Comparison of ENCODE assay signal across 1 cellular context in the genomic region with DNA sequence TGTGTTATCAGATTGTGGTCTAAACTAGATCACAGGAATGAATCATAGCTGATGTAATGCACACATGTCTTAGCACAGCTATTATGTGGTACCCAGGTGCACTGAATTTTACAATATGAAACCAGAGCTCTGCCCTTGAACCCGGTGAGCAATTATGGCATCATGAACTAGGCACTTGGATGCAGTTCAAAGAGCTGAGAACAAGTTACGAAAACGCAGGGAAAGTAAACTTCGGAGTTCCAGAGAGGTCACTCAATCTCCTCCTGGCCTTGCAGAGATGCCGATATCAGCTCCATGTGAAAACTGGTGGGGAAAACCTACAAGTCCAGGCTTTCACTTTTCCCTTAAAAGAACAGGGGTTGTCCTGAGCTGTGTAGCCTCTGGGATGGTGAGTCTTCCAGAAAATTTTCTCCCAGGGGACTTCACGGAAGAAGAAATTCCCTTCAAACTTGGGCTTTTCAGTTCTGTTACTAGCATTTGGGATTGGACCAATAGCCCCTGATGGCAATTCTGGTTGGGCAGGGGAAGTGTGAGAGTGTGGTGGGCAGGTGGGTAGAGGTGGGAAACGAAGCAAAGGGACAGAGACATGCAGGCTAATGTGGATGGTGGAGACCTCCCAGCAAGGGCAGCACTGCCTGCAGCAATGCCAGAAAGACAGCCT.
TF ChIP-seq lines count a peak whose summit lies in the region.

No MANE protein-coding gene starts in this region.

TF ChIP-seq in HepG2, 621 proteins besides CTCF, POLR2A, EP300 and RAD21 (continued from another document and continues in another):
- TF ChIP-seq, protein P1, sequence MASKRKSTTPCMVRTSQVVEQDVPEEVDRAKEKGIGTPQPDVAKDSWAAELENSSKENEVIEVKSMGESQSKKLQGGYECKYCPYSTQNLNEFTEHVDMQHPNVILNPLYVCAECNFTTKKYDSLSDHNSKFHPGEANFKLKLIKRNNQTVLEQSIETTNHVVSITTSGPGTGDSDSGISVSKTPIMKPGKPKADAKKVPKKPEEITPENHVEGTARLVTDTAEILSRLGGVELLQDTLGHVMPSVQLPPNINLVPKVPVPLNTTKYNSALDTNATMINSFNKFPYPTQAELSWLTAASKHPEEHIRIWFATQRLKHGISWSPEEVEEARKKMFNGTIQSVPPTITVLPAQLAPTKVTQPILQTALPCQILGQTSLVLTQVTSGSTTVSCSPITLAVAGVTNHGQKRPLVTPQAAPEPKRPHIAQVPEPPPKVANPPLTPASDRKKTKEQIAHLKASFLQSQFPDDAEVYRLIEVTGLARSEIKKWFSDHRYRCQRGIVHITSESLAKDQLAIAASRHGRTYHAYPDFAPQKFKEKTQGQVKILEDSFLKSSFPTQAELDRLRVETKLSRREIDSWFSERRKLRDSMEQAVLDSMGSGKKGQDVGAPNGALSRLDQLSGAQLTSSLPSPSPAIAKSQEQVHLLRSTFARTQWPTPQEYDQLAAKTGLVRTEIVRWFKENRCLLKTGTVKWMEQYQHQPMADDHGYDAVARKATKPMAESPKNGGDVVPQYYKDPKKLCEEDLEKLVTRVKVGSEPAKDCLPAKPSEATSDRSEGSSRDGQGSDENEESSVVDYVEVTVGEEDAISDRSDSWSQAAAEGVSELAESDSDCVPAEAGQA (IDR thresholded peaks at IDR 0.05; ENCODE audit: low read depth), result peak; percentile 79; the same call in 1 of the 2 replicates
- TF ChIP-seq, protein P1 (CRISPR knock-in tag; IDR thresholded peaks at IDR 0.05; ENCODE audit: borderline replicate concordance), result no peak
- TF ChIP-seq, protein P2, sequence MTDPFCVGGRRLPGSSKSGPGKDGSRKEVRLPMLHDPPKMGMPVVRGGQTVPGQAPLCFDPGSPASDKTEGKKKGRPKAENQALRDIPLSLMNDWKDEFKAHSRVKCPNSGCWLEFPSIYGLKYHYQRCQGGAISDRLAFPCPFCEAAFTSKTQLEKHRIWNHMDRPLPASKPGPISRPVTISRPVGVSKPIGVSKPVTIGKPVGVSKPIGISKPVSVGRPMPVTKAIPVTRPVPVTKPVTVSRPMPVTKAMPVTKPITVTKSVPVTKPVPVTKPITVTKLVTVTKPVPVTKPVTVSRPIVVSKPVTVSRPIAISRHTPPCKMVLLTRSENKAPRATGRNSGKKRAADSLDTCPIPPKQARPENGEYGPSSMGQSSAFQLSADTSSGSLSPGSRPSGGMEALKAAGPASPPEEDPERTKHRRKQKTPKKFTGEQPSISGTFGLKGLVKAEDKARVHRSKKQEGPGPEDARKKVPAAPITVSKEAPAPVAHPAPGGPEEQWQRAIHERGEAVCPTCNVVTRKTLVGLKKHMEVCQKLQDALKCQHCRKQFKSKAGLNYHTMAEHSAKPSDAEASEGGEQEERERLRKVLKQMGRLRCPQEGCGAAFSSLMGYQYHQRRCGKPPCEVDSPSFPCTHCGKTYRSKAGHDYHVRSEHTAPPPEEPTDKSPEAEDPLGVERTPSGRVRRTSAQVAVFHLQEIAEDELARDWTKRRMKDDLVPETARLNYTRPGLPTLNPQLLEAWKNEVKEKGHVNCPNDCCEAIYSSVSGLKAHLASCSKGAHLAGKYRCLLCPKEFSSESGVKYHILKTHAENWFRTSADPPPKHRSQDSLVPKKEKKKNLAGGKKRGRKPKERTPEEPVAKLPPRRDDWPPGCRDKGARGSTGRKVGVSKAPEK (CRISPR knock-in tag; IDR thresholded peaks at IDR 0.05; ENCODE audit: borderline replicate concordance), result no peak
- TF ChIP-seq MIXL1 (CRISPR knock-in tag; IDR thresholded peaks at IDR 0.05) (peak; percentile 96), DPF2 (CRISPR knock-in tag; IDR thresholded peaks at IDR 0.05; ENCODE audit: borderline replicate concordance, low read depth) (peak; percentile 92), FOXA1 (IDR thresholded peaks at IDR 0.05) (no peak), FOXA1 (CRISPR knock-in tag; IDR thresholded peaks at IDR 0.05) (peak; percentile 97), HOXD1 (CRISPR knock-in tag; IDR thresholded peaks at IDR 0.05) (peak; percentile 89), HHEX (CRISPR knock-in tag; IDR thresholded peaks at IDR 0.05) (peak; percentile 96), TBX2 (CRISPR knock-in tag; IDR thresholded peaks at IDR 0.05; ENCODE audit: borderline replicate concordance) (peak; percentile 98), SIN3A (IDR thresholded peaks at IDR 0.05; ENCODE audit: borderline replicate concordance, low read depth, low read length) (peak; percentile 48; the same call in 1 of the 2 replicates), ZNF432 (CRISPR knock-in tag; IDR thresholded peaks at IDR 0.05; ENCODE audit: borderline replicate concordance) (no peak), GATAD2A (CRISPR knock-in tag; IDR thresholded peaks at IDR 0.05) (peak; percentile 100), ZNF510 (CRISPR knock-in tag; IDR thresholded peaks at IDR 0.05; ENCODE audit: low read depth) (0 out of 2 replicates have a peak, but pooled peaks have one; percentile 71), ZNF264 (CRISPR knock-in tag; IDR thresholded peaks at IDR 0.05) (peak; percentile 90), FOXK1 (CRISPR knock-in tag; IDR thresholded peaks at IDR 0.05; ENCODE audit: borderline replicate concordance, low read depth) (peak; percentile 98), ARID2 (CRISPR knock-in tag; IDR thresholded peaks at IDR 0.05; ENCODE audit: borderline replicate concordance) (no peak), ZZZ3 (CRISPR knock-in tag; IDR thresholded peaks at IDR 0.05; ENCODE audit: borderline replicate concordance) (no peak), ZNF550 (CRISPR knock-in tag; IDR thresholded peaks at IDR 0.05; ENCODE audit: borderline replicate concordance) (no peak), POLR2G (IDR thresholded peaks at IDR 0.05; ENCODE audit: low read depth, low read length) (peak; percentile 74), TMF1 (CRISPR knock-in tag; IDR thresholded peaks at IDR 0.05; ENCODE audit: low read depth) (no peak), NFYC (CRISPR knock-in tag; IDR thresholded peaks at IDR 0.05) (no peak; the same call in 1 of the 2 replicates), SNAPC2 (CRISPR knock-in tag; IDR thresholded peaks at IDR 0.05) (no peak), MIER2 (CRISPR knock-in tag; IDR thresholded peaks at IDR 0.05) (peak; percentile 84; the same call in 1 of the 2 replicates), XRCC5 (optimal IDR thresholded peaks at IDR 0.05; ENCODE audit: low read length) (peak; percentile 66), SP140L (CRISPR knock-in tag; IDR thresholded peaks at IDR 0.05; ENCODE audit: borderline replicate concordance) (peak; percentile 93; the same call in 1 of the 2 replicates), ZNF3 (CRISPR knock-in tag; IDR thresholded peaks at IDR 0.05) (0 out of 2 replicates have a peak, but pooled peaks have one; percentile 60)
- TF ChIP-seq, protein P3, sequence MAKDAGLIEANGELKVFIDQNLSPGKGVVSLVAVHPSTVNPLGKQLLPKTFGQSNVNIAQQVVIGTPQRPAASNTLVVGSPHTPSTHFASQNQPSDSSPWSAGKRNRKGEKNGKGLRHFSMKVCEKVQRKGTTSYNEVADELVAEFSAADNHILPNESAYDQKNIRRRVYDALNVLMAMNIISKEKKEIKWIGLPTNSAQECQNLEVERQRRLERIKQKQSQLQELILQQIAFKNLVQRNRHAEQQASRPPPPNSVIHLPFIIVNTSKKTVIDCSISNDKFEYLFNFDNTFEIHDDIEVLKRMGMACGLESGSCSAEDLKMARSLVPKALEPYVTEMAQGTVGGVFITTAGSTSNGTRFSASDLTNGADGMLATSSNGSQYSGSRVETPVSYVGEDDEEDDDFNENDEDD (CRISPR knock-in tag; IDR thresholded peaks at IDR 0.05; ENCODE audit: borderline replicate concordance), result no peak; the same call in 1 of the 2 replicates
- TF ChIP-seq, protein P4, sequence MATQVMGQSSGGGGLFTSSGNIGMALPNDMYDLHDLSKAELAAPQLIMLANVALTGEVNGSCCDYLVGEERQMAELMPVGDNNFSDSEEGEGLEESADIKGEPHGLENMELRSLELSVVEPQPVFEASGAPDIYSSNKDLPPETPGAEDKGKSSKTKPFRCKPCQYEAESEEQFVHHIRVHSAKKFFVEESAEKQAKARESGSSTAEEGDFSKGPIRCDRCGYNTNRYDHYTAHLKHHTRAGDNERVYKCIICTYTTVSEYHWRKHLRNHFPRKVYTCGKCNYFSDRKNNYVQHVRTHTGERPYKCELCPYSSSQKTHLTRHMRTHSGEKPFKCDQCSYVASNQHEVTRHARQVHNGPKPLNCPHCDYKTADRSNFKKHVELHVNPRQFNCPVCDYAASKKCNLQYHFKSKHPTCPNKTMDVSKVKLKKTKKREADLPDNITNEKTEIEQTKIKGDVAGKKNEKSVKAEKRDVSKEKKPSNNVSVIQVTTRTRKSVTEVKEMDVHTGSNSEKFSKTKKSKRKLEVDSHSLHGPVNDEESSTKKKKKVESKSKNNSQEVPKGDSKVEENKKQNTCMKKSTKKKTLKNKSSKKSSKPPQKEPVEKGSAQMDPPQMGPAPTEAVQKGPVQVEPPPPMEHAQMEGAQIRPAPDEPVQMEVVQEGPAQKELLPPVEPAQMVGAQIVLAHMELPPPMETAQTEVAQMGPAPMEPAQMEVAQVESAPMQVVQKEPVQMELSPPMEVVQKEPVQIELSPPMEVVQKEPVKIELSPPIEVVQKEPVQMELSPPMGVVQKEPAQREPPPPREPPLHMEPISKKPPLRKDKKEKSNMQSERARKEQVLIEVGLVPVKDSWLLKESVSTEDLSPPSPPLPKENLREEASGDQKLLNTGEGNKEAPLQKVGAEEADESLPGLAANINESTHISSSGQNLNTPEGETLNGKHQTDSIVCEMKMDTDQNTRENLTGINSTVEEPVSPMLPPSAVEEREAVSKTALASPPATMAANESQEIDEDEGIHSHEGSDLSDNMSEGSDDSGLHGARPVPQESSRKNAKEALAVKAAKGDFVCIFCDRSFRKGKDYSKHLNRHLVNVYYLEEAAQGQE (IDR thresholded peaks at IDR 0.05; ENCODE audit: borderline replicate concordance in 1 of 2, low read depth in 1 of 2, low read length in 2 of 2), result peak in 1 of 2 experiments; percentile 80; a peak in 2 of 4 replicates
- TF ChIP-seq, protein P5, sequence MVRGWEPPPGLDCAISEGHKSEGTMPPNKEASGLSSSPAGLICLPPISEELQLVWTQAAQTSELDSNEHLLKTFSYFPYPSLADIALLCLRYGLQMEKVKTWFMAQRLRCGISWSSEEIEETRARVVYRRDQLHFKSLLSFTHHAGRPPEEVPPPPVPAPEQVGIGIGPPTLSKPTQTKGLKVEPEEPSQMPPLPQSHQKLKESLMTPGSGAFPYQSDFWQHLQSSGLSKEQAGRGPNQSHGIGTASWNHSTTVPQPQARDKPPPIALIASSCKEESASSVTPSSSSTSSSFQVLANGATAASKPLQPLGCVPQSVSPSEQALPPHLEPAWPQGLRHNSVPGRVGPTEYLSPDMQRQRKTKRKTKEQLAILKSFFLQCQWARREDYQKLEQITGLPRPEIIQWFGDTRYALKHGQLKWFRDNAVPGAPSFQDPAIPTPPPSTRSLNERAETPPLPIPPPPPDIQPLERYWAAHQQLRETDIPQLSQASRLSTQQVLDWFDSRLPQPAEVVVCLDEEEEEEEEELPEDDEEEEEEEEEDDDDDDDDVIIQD (CRISPR knock-in tag; IDR thresholded peaks at IDR 0.05; ENCODE audit: low read depth), result peak; percentile 99
- TF ChIP-seq, protein P6, sequence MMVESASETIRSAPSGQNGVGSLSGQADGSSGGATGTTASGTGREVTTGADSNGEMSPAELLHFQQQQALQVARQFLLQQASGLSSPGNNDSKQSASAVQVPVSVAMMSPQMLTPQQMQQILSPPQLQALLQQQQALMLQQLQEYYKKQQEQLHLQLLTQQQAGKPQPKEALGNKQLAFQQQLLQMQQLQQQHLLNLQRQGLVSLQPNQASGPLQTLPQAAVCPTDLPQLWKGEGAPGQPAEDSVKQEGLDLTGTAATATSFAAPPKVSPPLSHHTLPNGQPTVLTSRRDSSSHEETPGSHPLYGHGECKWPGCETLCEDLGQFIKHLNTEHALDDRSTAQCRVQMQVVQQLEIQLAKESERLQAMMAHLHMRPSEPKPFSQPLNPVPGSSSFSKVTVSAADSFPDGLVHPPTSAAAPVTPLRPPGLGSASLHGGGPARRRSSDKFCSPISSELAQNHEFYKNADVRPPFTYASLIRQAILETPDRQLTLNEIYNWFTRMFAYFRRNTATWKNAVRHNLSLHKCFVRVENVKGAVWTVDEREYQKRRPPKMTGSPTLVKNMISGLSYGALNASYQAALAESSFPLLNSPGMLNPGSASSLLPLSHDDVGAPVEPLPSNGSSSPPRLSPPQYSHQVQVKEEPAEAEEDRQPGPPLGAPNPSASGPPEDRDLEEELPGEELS (CRISPR knock-in tag; IDR thresholded peaks at IDR 0.05), result peak; percentile 95
- TF ChIP-seq, protein P7, sequence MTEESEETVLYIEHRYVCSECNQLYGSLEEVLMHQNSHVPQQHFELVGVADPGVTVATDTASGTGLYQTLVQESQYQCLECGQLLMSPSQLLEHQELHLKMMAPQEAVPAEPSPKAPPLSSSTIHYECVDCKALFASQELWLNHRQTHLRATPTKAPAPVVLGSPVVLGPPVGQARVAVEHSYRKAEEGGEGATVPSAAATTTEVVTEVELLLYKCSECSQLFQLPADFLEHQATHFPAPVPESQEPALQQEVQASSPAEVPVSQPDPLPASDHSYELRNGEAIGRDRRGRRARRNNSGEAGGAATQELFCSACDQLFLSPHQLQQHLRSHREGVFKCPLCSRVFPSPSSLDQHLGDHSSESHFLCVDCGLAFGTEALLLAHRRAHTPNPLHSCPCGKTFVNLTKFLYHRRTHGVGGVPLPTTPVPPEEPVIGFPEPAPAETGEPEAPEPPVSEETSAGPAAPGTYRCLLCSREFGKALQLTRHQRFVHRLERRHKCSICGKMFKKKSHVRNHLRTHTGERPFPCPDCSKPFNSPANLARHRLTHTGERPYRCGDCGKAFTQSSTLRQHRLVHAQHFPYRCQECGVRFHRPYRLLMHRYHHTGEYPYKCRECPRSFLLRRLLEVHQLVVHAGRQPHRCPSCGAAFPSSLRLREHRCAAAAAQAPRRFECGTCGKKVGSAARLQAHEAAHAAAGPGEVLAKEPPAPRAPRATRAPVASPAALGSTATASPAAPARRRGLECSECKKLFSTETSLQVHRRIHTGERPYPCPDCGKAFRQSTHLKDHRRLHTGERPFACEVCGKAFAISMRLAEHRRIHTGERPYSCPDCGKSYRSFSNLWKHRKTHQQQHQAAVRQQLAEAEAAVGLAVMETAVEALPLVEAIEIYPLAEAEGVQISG (CRISPR knock-in tag; IDR thresholded peaks at IDR 0.05), result peak; percentile 83
- TF ChIP-seq, protein P8, sequence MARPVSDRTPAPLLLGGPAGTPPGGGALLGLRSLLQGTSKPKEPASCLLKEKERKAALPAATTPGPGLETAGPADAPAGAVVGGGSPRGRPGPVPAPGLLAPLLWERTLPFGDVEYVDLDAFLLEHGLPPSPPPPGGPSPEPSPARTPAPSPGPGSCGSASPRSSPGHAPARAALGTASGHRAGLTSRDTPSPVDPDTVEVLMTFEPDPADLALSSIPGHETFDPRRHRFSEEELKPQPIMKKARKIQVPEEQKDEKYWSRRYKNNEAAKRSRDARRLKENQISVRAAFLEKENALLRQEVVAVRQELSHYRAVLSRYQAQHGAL (CRISPR knock-in tag; IDR thresholded peaks at IDR 0.05; ENCODE audit: not compliant biosample characterization), result no peak
